In the genomic region with DNA sequence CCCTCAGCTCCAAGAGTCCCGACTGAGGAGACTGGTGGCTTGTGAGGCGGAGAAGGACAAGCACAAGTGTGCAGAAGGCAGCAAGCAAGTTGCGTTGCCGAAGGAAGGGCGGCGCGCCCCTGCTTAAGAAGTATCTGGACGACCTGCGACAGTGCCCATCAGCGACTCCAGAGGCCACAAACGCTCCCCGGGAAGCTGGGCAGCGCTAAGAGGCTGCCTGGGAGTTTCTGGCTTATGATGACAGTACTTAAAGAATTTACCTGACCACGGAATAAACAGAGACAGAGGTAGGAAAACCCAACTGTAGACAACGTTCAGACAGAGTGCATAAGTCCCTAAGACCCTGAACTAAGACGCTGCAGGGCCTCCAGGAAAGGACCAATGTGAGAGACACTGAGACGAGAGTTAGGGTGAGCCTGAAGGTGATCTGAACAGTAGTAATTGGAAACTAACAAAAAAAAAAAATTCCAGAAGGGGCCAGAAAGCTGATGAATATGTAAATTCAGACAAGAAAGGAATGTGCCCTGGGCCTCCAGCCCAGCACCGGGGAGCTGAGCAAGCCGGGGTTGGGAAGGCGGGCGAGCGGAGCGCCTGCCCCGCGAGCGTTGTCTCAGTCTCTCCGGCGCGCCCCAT, we compare ENCODE assay signal across 8 cellular contexts. TPM values are rescaled to one million over a fixed set of nuclear protein-coding genes. Genes with fewer than 3 reads are reported as not detected.
DNase-seq lines count a peak whose midpoint lies in the region; ATAC-seq, FAIRE-seq and TF ChIP-seq lines count a peak whose summit lies in the region.

No MANE protein-coding gene starts in this region.

- intact Hi-C loops in CD4-positive, alpha-beta T cell (cut with DNase I, micrococcal nuclease), result loop anchor here (2.0 to 5.0 kb wide), 3 partner anchors 50 to 407 kb away; a partner anchor contains a TSS
- intact Hi-C loops in dorsolateral prefrontal cortex (cut with DNase I), result loop anchor here (5.0 kb wide), 2 partner anchors 52 to 222 kb away; a partner anchor contains a TSS
- intact Hi-C loops in posterior vena cava (cut with DNase I), result loop anchor here in 1 of 2 donors (5.0 kb wide), 1 partner anchor 152 kb away; no protein-coding TSS in a partner anchor

- no peak for TF ChIP-seq CTCF in CD4-positive, alpha-beta T cell (IDR thresholded peaks at IDR 0.05)
- TF ChIP-seq CTCF in dorsolateral prefrontal cortex (IDR thresholded peaks at IDR 0.05 in 54 of 56, conservative IDR thresholded peaks at IDR 0.05 in 2 of 56; ENCODE audit: low read depth in 1 of 56, partially characterized antibody in 56 of 56), result no peak
- no peak for TF ChIP-seq CTCF in GM10266 (IDR thresholded peaks at IDR 0.05; ENCODE audit: control insufficient read depth, insufficient read depth, low read depth, missing control alignments)

- no peaks in the 10 kb centered on the region for H3K27me3 Mint-ChIP-seq in CD4-positive, alpha-beta T cell
- H3K27me3 Mint-ChIP-seq in naive B cell, result no peaks in the 10 kb centered on the region

- H3K27ac ChIP-seq in CD4-positive, alpha-beta T cell (ENCODE audit: low read depth, low read length), result peak overlapping the region; percentile 71
- H3K27ac ChIP-seq in dorsolateral prefrontal cortex, result peak overlapping the region in 56 of 59 donors; percentile 15 to 97 (median 81)

- peak overlapping the region; percentile 85 for H3K27ac Mint-ChIP-seq in CD4-positive, alpha-beta T cell
- H3K27ac Mint-ChIP-seq in naive B cell, result peak overlapping the region; percentile 25 to 92 (median 71)

- H3K27me3 ChIP-seq in CD4-positive, alpha-beta T cell (ENCODE audit: control insufficient read depth, insufficient read depth, low read length), result no peaks in the 10 kb centered on the region
- H3K27me3 ChIP-seq in dorsolateral prefrontal cortex, result no peaks in the 10 kb centered on the region

- POLR2A ChIA-PET in CD4-positive, alpha-beta T cell (lab: Charles Lee), result interaction anchor here (0.6 to 7.3 kb wide), 31 partner anchors 9 to 1223 kb away, joined by 3 to 86 read pairs (median 4); a partner anchor contains a TSS

- no peaks in the 10 kb centered on the region for H3K9me3 ChIP-seq in CD4-positive, alpha-beta T cell (ENCODE audit: control insufficient read depth, low read length)

- peak overlapping the region; percentile 98 for H3K4me3 Mint-ChIP-seq in CD4-positive, alpha-beta T cell
- H3K4me3 Mint-ChIP-seq in naive B cell, result peak overlapping the region; percentile 91 to 99 (median 98)

- CTCF ChIA-PET in CD4-positive, alpha-beta T cell (lab: Charles Lee), result interaction anchor here (0.7 to 4.2 kb wide), 14 partner anchors 12 to 166 kb away, joined by 3 to 23 read pairs (median 4); no protein-coding TSS in a partner anchor

- H3K4me1 Mint-ChIP-seq in CD4-positive, alpha-beta T cell (ENCODE audit: low read depth), result peaks cover 76% of the 10 kb centered on the region
- peaks cover 34 to 50% (median 43%) of the 10 kb centered on the region in 3 donors for H3K4me1 Mint-ChIP-seq in naive B cell

- no peak for DNase-seq in CD4-positive, alpha-beta T cell
- DNase-seq in RCC 7860 (ENCODE audit: low spot score) (peak; percentile 46), dorsolateral prefrontal cortex (peak in 6 of 10 donors; percentile 28 to 47 (median 41)), naive B cell (no peak), GM10266 (ENCODE audit: extremely low spot score) (no peak), posterior vena cava (ENCODE audit: low spot score) (no peak), NCI-H526 treated with DMSO at 0.1 percent for 48 hours (lab: John Stamatoyannopoulos, UW) (no peak)

- ATAC-seq in CD4-positive, alpha-beta T cell (ENCODE audit: poor library complexity), result peak; percentile 2
- ATAC-seq in GM21390 (IDR thresholded peaks at IDR 0.05; ENCODE audit: unreplicated experiment) (peak; percentile 0), naive B cell (ENCODE audit: low read depth in 2 of 2) (no peak)

- H3K36me3 Mint-ChIP-seq in CD4-positive, alpha-beta T cell (ENCODE audit: low read depth), result peaks cover 24% of the 10 kb centered on the region
- no peaks in the 10 kb centered on the region for H3K36me3 Mint-ChIP-seq in naive B cell

- H3K9me3 Mint-ChIP-seq in CD4-positive, alpha-beta T cell, result no peaks in the 10 kb centered on the region
- no peaks in the 10 kb centered on the region for H3K9me3 Mint-ChIP-seq in naive B cell

- FAIRE-seq in RCC 7860 (lab: Jason Lieb, UNC), result no peak

- H3K4me3 ChIP-seq in dorsolateral prefrontal cortex, result peak overlapping the region; percentile 62 to 94 (median 82)

RNA-seq across cellular contexts. Expression of a gene that starts 1.0 kb away (rescaled TPM):
- 10 to 100 TPM; 25.4 to 25.9 TPM for total RNA-seq in CD4-positive, alpha-beta T cell
- total RNA-seq in dorsolateral prefrontal cortex, result 10 to 100 TPM; 13.5 to 49.3 (median 28.3) TPM
- 1 to 10 TPM; 2.3 to 8.2 (median 6.5) TPM for polyA plus RNA-seq in naive B cell (ENCODE audit: low read depth in 6 of 6)
- total RNA-seq in posterior vena cava, result 1 to 10 TPM; 5.0 to 9.1 TPM

Comparison
In these comparisons a context has a peak if more than half of its experiments do, and no peak if none do; other contexts are left out.
1. ATAC-seq: peak in CD4-positive, alpha-beta T cell (single experiment) and GM21390 (single experiment); none in naive B cell (0 of 2).
2. DNase-seq: peak in RCC 7860 (single experiment) and dorsolateral prefrontal cortex (6 of 10); none in CD4-positive, alpha-beta T cell (0 of 10), naive B cell (single experiment), GM10266 (single experiment), posterior vena cava (single experiment) and NCI-H526 treated with DMSO at 0.1 percent for 48 hours (single experiment).